In the genomic region with DNA sequence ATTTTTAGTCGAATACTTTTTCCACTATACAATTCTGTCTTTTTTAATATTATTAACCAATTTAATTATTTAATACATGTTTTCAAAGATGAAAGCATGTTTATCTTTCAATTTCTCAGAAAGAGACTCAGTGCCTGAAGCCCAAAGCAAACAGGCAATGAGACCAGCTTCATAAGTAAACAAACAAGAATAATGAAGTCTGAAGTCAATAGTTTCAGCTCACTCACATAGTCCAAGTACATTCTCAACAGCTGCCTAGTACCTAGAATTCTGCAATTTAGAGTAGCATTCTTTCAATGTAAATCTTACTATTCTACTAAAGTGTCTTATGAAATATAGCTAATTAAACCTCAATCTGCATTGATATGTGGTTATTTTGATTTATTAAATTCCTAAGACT, we compare ENCODE assay signal across 11 cellular contexts.
A peak's percentile ranks its signal among the peaks of the same experiment; 100 is the strongest.
DNase-seq lines count a peak whose midpoint lies in the region.
"Had no signal": no experiment of that assay in that cellular context is flagged by ENCODE, and none has a peak within 500 bp of the region (broad histone marks: within the 10 kb centered on the region; RNA-seq: fewer than 3 reads in every experiment).

No MANE protein-coding gene starts in this region.

- DNase-seq in NCI-H510A treated with DMSO at 0.1 percent for 48 hours (lab: John Stamatoyannopoulos, UW) = peak; percentile 2
- DNase-seq in NCI-H510A (lab: John Stamatoyannopoulos, UW) = no peak
- peak; percentile 52 for DNase-seq in DMS53 (lab: John Stamatoyannopoulos, UW)
- peak; percentile 22 to 32 for DNase-seq in NCI-H1930 (lab: John Stamatoyannopoulos, UW)
- DNase-seq in OCI-M1 (lab: John Stamatoyannopoulos, UW) = peak; percentile 30
- DNase-seq in NCI-H1694 (lab: John Stamatoyannopoulos, UW) = no peak
- DNase-seq in NCI-H446 treated with DMSO at 0.1 percent for 48 hours (lab: John Stamatoyannopoulos, UW) = no peak
- DNase-seq: BE2C; CD4-positive, alpha-beta memory T cell; HCEC 1CT; HFFc6 had no signal

Comparison
In these comparisons a context has a peak if more than half of its experiments do, and no peak if none do; other contexts are left out.
1. DNase-seq: peak in NCI-H510A treated with DMSO at 0.1 percent for 48 hours (single experiment), DMS53 (single experiment), NCI-H1930 (2 of 2) and OCI-M1 (single experiment); none in NCI-H510A (single experiment), NCI-H1694 (single experiment) and NCI-H446 treated with DMSO at 0.1 percent for 48 hours (single experiment).